In the genomic region with DNA sequence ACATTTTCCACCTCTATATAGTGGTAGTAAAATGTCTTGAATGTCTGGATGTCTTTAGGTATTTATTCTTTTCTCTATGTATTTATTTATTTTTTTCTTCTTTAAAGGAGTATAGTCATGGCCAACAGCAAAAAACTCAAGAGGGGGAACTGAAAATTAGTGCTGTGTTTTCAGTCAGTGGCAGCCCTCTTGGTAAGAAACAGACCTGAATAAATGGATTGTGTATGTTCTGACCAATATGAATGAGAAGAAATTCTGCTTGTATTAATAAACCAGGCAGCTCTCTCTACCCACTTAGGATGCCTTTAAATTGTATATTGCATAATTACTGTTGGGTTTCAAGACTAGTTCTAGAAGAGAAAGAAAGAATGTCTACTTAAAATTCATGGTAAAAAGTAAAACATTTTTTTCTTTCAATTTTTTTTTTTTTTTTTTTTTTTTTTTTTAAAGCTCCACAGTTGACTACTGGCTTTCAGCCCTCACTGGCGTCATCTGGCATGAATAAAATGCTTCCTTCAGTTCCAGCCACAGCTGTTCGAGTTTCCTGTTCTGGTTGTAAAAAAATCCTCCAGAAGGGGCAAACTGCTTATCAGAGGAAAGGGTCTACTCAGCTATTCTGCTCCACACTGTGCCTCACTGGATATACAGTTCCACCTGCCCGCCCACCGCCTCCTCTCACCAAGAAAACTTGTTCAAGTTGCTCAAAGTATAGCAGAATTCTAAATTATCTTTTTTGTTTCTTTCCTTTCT, we compare ENCODE assay signal across 9 cellular contexts.
DNase-seq lines count a peak whose midpoint lies in the region; ATAC-seq and TF ChIP-seq lines count a peak whose summit lies in the region.
"Had no signal": no experiment of that assay in that cellular context is flagged by ENCODE, and none has a peak within 500 bp of the region (broad histone marks: within the 10 kb centered on the region; RNA-seq: fewer than 3 reads in every experiment).

No MANE protein-coding gene starts in this region.

- peak in 1 of 2 donors; percentile 17 for TF ChIP-seq EP300 in tibial nerve (IDR thresholded peaks at IDR 0.05)

- H3K27ac ChIP-seq in tibial nerve, result peak overlapping the region in 2 of 4 donors; percentile 63 to 88
- H3K27ac ChIP-seq in endodermal cell (ENCODE audit: low read depth, low read length), result no peak overlapping the region
- H3K27ac ChIP-seq: A549 had no signal

- H3K4me3 Mint-ChIP-seq in activated naive CD8-positive, alpha-beta T cell treated with anti-CD3 and anti-CD28 coated beads, Interleukin-2, amount 50 U/mL, for 24 hours, result no peak overlapping the region
- H3K4me3 Mint-ChIP-seq in endodermal cell, result no peak overlapping the region

- H3K4me3 ChIP-seq in tibial nerve, result no peak overlapping the region
- no peak overlapping the region for H3K4me3 ChIP-seq in endodermal cell (ENCODE audit: low read length)
- H3K4me3 ChIP-seq: A549 had no signal

- no peaks in the 10 kb centered on the region for H3K4me1 Mint-ChIP-seq in activated naive CD8-positive, alpha-beta T cell treated with anti-CD3 and anti-CD28 coated beads, Interleukin-2, amount 50 U/mL, for 24 hours
- peaks cover 5% of the 10 kb centered on the region for H3K4me1 Mint-ChIP-seq in endodermal cell

- DNase-seq in NCI-H2196 (lab: John Stamatoyannopoulos, UW; ENCODE audit: unreplicated experiment) (peak; percentile 11), NCI-H2196 treated with DMSO at 0.1 percent for 48 hours (lab: John Stamatoyannopoulos, UW; ENCODE audit: unreplicated experiment) (no peak), amygdala (lab: John Stamatoyannopoulos, UW) (peak in 38 of 56 donors; percentile 1 to 80 (median 32)), hippocampal formation (lab: John Stamatoyannopoulos, UW) (peak; percentile 31 to 68), tibial nerve (ENCODE audit: low spot score in 2 of 2) (peak; percentile 22 to 59), HuH-7.5 (ENCODE audit: low spot score) (no peak), endodermal cell (no peak)
- DNase-seq in activated naive CD8-positive, alpha-beta T cell treated with anti-CD3 and anti-CD28 coated beads, Interleukin-2, amount 50 U/mL, for 24 hours, result no peak

- H3K4me1 ChIP-seq in tibial nerve (peaks cover 0 to 20% (median 0%) of the 10 kb centered on the region in 4 donors), endodermal cell (ENCODE audit: control insufficient read depth, insufficient read depth, low read length) (no peaks in the 10 kb centered on the region)
- H3K4me1 ChIP-seq: A549 had no signal

- H3K27me3 Mint-ChIP-seq in activated naive CD8-positive, alpha-beta T cell treated with anti-CD3 and anti-CD28 coated beads, Interleukin-2, amount 50 U/mL, for 24 hours, result no peaks in the 10 kb centered on the region
- no peaks in the 10 kb centered on the region for H3K27me3 Mint-ChIP-seq in endodermal cell (ENCODE audit: insufficient read depth)

- no peaks in the 10 kb centered on the region for H3K9me3 Mint-ChIP-seq in activated naive CD8-positive, alpha-beta T cell treated with anti-CD3 and anti-CD28 coated beads, Interleukin-2, amount 50 U/mL, for 24 hours
- H3K9me3 Mint-ChIP-seq in endodermal cell, result peaks cover 2% of the 10 kb centered on the region

- H3K36me3 Mint-ChIP-seq in activated naive CD8-positive, alpha-beta T cell treated with anti-CD3 and anti-CD28 coated beads, Interleukin-2, amount 50 U/mL, for 24 hours (ENCODE audit: low read depth), result peaks cover 12% of the 10 kb centered on the region
- peaks cover 47% of the 10 kb centered on the region for H3K36me3 Mint-ChIP-seq in endodermal cell (ENCODE audit: low read depth)

- 26 to 28% methylated on average over 4 of the region's 4 CpGs for WGBS in tibial nerve, 2 donors
- WGBS in endodermal cell (ENCODE audit: insufficient coverage in 1 of 2, insufficient read length in 1 of 2), 2 experiments, result 91 to 96% methylated on average over 4 of the region's 4 CpGs

- TF ChIP-seq CTCF in tibial nerve (IDR thresholded peaks at IDR 0.05), result no peak
- no peak for TF ChIP-seq CTCF in endodermal cell (conservative IDR thresholded peaks at IDR 0.05)

- no peak overlapping the region for H3K9ac ChIP-seq in endodermal cell (ENCODE audit: extremely low read depth, low read length, poor library complexity, severe bottlenecking)

- H3K27ac Mint-ChIP-seq in activated naive CD8-positive, alpha-beta T cell treated with anti-CD3 and anti-CD28 coated beads, Interleukin-2, amount 50 U/mL, for 24 hours, result no peak overlapping the region
- H3K27ac Mint-ChIP-seq in endodermal cell, result no peak overlapping the region

- TF ChIP-seq POLR2A in tibial nerve (IDR thresholded peaks at IDR 0.05), result no peak

- H3K27me3 ChIP-seq in tibial nerve, result no peaks in the 10 kb centered on the region
- H3K27me3 ChIP-seq in endodermal cell (ENCODE audit: control insufficient read depth, insufficient read depth, low read length, poor library complexity, severe bottlenecking), result no peaks in the 10 kb centered on the region

- no peaks in the 10 kb centered on the region for H3K36me3 ChIP-seq in tibial nerve
- H3K36me3 ChIP-seq in endodermal cell (ENCODE audit: control insufficient read depth, insufficient read depth, low read length), result peaks cover 72% of the 10 kb centered on the region

- no peak for ATAC-seq in activated naive CD8-positive, alpha-beta T cell treated with anti-CD3 and anti-CD28 coated beads, Interleukin-2, amount 50 U/mL, for 24 hours
- ATAC-seq: A549 had no signal

- H3K9me3 ChIP-seq in tibial nerve (no peaks in the 10 kb centered on the region), endodermal cell (ENCODE audit: control insufficient read depth, low read length) (peaks cover 15% of the 10 kb centered on the region)
- H3K9me3 ChIP-seq: A549 had no signal

Comparison
In these comparisons a context has a peak if more than half of its experiments do, and no peak if none do; other contexts are left out.
1. DNase-seq: peak in NCI-H2196 (single experiment), amygdala (38 of 56), hippocampal formation (2 of 2) and tibial nerve (2 of 2); none in NCI-H2196 treated with DMSO at 0.1 percent for 48 hours (single experiment), HuH-7.5 (single experiment), activated naive CD8-positive, alpha-beta T cell treated with anti-CD3 and anti-CD28 coated beads, Interleukin-2, amount 50 U/mL, for 24 hours (single experiment) and endodermal cell (single experiment).